Comparison of ENCODE assay signal across 8 cellular contexts in genomic region chr7:17939111-17939669, GRCh38. TPM values are rescaled to one million over a fixed set of nuclear protein-coding genes. Genes with fewer than 3 reads are reported as not detected.
DNase-seq lines count a peak whose midpoint lies in the region; ATAC-seq and TF ChIP-seq lines count a peak whose summit lies in the region.

No MANE protein-coding gene starts in this region.

- peak overlapping the region; percentile 97 to 100 (median 99) for H3K27ac Mint-ChIP-seq in brain

- no peaks in the 10 kb centered on the region for H3K9me3 Mint-ChIP-seq in brain

- DNase-seq in NCI-H146 treated with DMSO at 0.1 percent for 48 hours (lab: John Stamatoyannopoulos, UW; ENCODE audit: unreplicated experiment) (peak; percentile 50), NCI-H146 (lab: John Stamatoyannopoulos, UW) (no peak), NCI-H748 (lab: John Stamatoyannopoulos, UW; ENCODE audit: unreplicated experiment) (peak; percentile 36), left colon (no peak), substantia nigra (lab: John Stamatoyannopoulos, UW) (peak in 2 of 49 donors; percentile 14 to 46)
- no peak for DNase-seq in stimulated activated CD4-positive, alpha-beta T cell treated with anti-CD3 and anti-CD28 coated beads, Interleukin-2, amount 100 ng/mL, for 24 hours

- peaks cover 62% of the 10 kb centered on the region for H3K4me1 Mint-ChIP-seq in brain

- intact Hi-C loops in left colon (cut with DNase I, micrococcal nuclease): no loop called here

- TF ChIP-seq CTCF in brain (conservative IDR thresholded peaks at IDR 0.05): no peak

- H3K27ac ChIP-seq in substantia nigra (ENCODE audit: low read depth, low read length, poor library complexity, severe bottlenecking): peak overlapping the region; percentile 89

- H3K4me3 Mint-ChIP-seq in brain: peak overlapping the region; percentile 96 to 100 (median 99)

- ATAC-seq in left colon (peak; percentile 12), HG02870 (IDR thresholded peaks at IDR 0.05; ENCODE audit: unreplicated experiment) (no peak)

- peaks cover 12% of the 10 kb centered on the region for H3K36me3 Mint-ChIP-seq in brain

- H3K27me3 Mint-ChIP-seq in brain: peaks cover 10% of the 10 kb centered on the region

RNA-seq across cellular contexts. Expression of gene SNX13, which starts 1.1 kb away (rescaled TPM):
- polyA plus RNA-seq in brain (ENCODE audit: insufficient read depth, low read depth, low replicate concordance): 5.4 TPM
- 10 to 100 TPM; 63.2 to 63.8 TPM for total RNA-seq in left colon

Comparison
In these comparisons a context has a peak if more than half of its experiments do, and no peak if none do; other contexts are left out.
1. DNase-seq: peak in NCI-H146 treated with DMSO at 0.1 percent for 48 hours (single experiment) and NCI-H748 (single experiment); none in NCI-H146 (single experiment), left colon (0 of 2) and stimulated activated CD4-positive, alpha-beta T cell treated with anti-CD3 and anti-CD28 coated beads, Interleukin-2, amount 100 ng/mL, for 24 hours (0 of 2).